Comparison of ENCODE assay signal across 8 cellular contexts in the genomic region with DNA sequence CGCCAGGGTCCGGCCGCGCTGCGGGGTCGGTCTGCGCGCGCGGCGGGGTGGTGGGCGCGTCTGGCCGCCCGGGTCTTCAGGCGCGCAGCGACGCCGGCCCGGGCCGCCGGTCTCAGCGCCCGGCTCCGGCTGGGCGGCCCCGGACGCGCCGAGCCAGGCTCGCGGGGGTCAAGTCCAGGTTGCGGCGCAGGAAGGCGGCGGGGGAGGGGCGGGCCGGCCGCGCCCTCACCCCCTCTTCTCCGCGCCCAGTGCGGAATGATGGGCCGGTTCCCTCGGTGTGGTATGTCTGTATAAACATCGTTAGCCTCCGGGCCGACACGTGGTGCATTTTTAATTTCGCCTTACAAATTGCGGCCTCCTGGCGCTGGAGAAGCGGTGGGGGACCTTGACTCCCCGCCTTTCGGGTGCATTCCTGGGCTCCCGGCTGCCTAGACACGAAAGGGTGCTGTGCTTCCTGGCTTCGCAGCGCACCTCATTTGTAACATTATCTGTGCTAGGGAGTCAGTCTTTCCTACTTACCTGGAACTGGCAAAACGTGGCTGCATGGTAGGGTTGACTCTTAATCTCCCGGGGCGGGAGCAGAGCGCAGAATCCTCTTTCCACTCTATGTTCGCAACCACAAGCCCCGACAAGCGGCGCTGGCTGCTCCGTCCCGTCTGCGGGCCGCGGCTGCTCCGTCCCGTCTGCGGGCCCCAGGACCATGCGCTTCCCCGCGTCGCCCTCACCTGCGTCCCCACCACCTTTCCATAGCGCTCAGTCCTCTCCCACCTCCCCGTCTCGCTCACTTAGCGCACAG.
A peak's percentile ranks its signal among the peaks of the same experiment; 100 is the strongest.
DNase-seq lines count a peak whose midpoint lies in the region; ATAC-seq and TF ChIP-seq lines count a peak whose summit lies in the region.

No MANE protein-coding gene starts in this region.

- CTCF ChIA-PET in GM10248 (lab: Yijun Ruan, JAX): no interaction called here

- H3K27me3 ChIP-seq in H7 (ENCODE audit: control insufficient read depth, insufficient read depth, low read length): peaks cover 60% of the 10 kb centered on the region

- no peak for TF ChIP-seq CTCF in GM10248 (IDR thresholded peaks at IDR 0.05; ENCODE audit: control extremely low read depth, extremely low read depth, low read depth, missing control alignments)

- no peaks in the 10 kb centered on the region for H3K36me3 ChIP-seq in H7 (replicated peaks; ENCODE audit: control insufficient read depth, insufficient read depth, low read length)

- intact Hi-C loops in left ventricle myocardium superior (cut with micrococcal nuclease) (loop anchor here (10.0 kb wide), 1 partner anchor 74 kb away; no protein-coding TSS in a partner anchor), sciatic nerve (cut with DNase I) (no loop called here)

- POLR2A ChIA-PET in GM10248 (lab: Yijun Ruan, JAX): no interaction called here

- ATAC-seq in left ventricle myocardium superior (peak; percentile 75), sciatic nerve (peak; percentile 76), HG03378 (IDR thresholded peaks at IDR 0.05; ENCODE audit: unreplicated experiment) (no peak)

- DNase-seq in H7: peak; percentile 85
- DNase-seq in activated gamma-delta T cell (lab: John Stamatoyannopoulos, UW): peak; percentile 9
- peak; percentile 89 for DNase-seq in left ventricle myocardium superior
- no peak for DNase-seq in sciatic nerve (ENCODE audit: low spot score)
- DNase-seq in NCI-H128 (lab: John Stamatoyannopoulos, UW; ENCODE audit: unreplicated experiment): no peak
- DNase-seq in activated CD4-positive, CD25-positive, alpha-beta regulatory T cell treated with anti-CD3 and anti-CD28 coated beads, Interleukin-2, amount 50 U/mL, for 72 hours: no peak
- no peak for DNase-seq in GM10248 (ENCODE audit: extremely low spot score)

- H3K4me3 ChIP-seq in H7 (ENCODE audit: insufficient read depth, low read depth, low read length): peak overlapping the region; percentile 46

Comparison
In these comparisons a context has a peak if more than half of its experiments do, and no peak if none do; other contexts are left out.
1. DNase-seq: peak in H7 (single experiment), activated gamma-delta T cell (single experiment) and left ventricle myocardium superior (single experiment); none in sciatic nerve (single experiment), NCI-H128 (single experiment), activated CD4-positive, CD25-positive, alpha-beta regulatory T cell treated with anti-CD3 and anti-CD28 coated beads, Interleukin-2, amount 50 U/mL, for 72 hours (single experiment) and GM10248 (single experiment).